Comparison of ENCODE assay signal across 2 cellular contexts in genomic region chr4:15677507-15677988, GRCh38.
TF ChIP-seq lines count a peak whose summit lies in the region.

No MANE protein-coding gene starts in this region.

TF ChIP-seq in IMR-90, 13 proteins besides CTCF, POLR2A, EP300 and RAD21 (continued from another document):
- TF ChIP-seq ELK1 (IDR thresholded peaks at IDR 0.05; ENCODE audit: borderline replicate concordance, low read depth, low read length) (no peak), MAFK (IDR thresholded peaks at IDR 0.05; ENCODE audit: low read depth, low read length) (no peak), CHD1 (IDR thresholded peaks at IDR 0.05; ENCODE audit: low read depth, low read length) (no peak), BHLHE40 (IDR thresholded peaks at IDR 0.05; ENCODE audit: low read depth, low read length) (no peak), RCOR1 (IDR thresholded peaks at IDR 0.05; ENCODE audit: insufficient replicate concordance, low read length) (no peak), NFE2L2 (IDR thresholded peaks at IDR 0.05; ENCODE audit: low read depth, low read length) (no peak), FOS (IDR thresholded peaks at IDR 0.05; ENCODE audit: low read depth, low read length) (no peak), SMC3 (IDR thresholded peaks at IDR 0.05; ENCODE audit: low read depth, low read length) (no peak), MAZ (IDR thresholded peaks at IDR 0.05; ENCODE audit: borderline replicate concordance, low read depth, low read length) (no peak), MXI1 (IDR thresholded peaks at IDR 0.05; ENCODE audit: borderline replicate concordance, low read depth, low read length) (no peak)

TF ChIP-seq in liver, 16 proteins besides CTCF, POLR2A, EP300 and RAD21 (continued from another document):
- TF ChIP-seq REST (IDR thresholded peaks at IDR 0.05) (no peak), FOXA2 (IDR thresholded peaks at IDR 0.05) (peak; percentile 26), HNF4A (conservative IDR thresholded peaks at IDR 0.05) (peak; percentile 26 to 37), HNF4G (IDR thresholded peaks at IDR 0.05) (no peak), ZBTB33 (IDR thresholded peaks at IDR 0.05) (peak; percentile 56), JUND (IDR thresholded peaks at IDR 0.05) (peak; percentile 90 to 92), EGR1 (IDR thresholded peaks at IDR 0.05; ENCODE audit: low read depth in 2 of 2) (no peak), SP1 (IDR thresholded peaks at IDR 0.05) (peak; percentile 80), TAF1 (conservative IDR thresholded peaks at IDR 0.05) (peak; percentile 21), YY1 (IDR thresholded peaks at IDR 0.05) (peak; percentile 88), GABPA (IDR thresholded peaks at IDR 0.05 in 1 of 2, conservative IDR thresholded peaks at IDR 0.05 in 1 of 2) (no peak), FOXA1 (IDR thresholded peaks at IDR 0.05) (no peak), NR2F2 (IDR thresholded peaks at IDR 0.05) (no peak)
